ENCODE assay signal across 8 cellular contexts in genomic region chr16:89972244-89973234, GRCh38. TPM values are rescaled to one million over a fixed set of nuclear protein-coding genes. Genes with fewer than 3 reads are reported as not detected.
DNase-seq lines count a peak whose midpoint lies in the region; ATAC-seq and TF ChIP-seq lines count a peak whose summit lies in the region.

No MANE protein-coding gene starts in this region.

- no peak for TF ChIP-seq RAD21 in Ishikawa (IDR thresholded peaks at IDR 0.05; ENCODE audit: low read depth)

- peak overlapping the region; percentile 96 for H3K4me3 Mint-ChIP-seq in natural killer cell treated with Interleukin-12 subunit alpha and Interleukin-12 subunit beta and Interleukin-15 and Interleukin-18, amount 100 ng/mL, for 72 hours

- peak; percentile 78 for ATAC-seq in GM21576 (IDR thresholded peaks at IDR 0.05; ENCODE audit: unreplicated experiment)
- ATAC-seq in natural killer cell treated with Interleukin-12 subunit alpha and Interleukin-12 subunit beta and Interleukin-15 and Interleukin-18, amount 100 ng/mL, for 72 hours, result peak; percentile 98

- DNase-seq in DMS53 treated with DMSO at 0.1 percent for 48 hours (lab: John Stamatoyannopoulos, UW; ENCODE audit: unreplicated experiment) (peak; percentile 73), RKO (ENCODE audit: low spot score) (peak; percentile 93), fibroblast of peridontal ligament (ENCODE audit: extremely low read depth) (peak; percentile 85)
- peak; percentile 77 to 89 for DNase-seq in activated T-helper 1 cell treated with anti-CD3 and anti-CD28 coated beads, Interleukin-2, amount 50 U/mL, for 16 hours (ENCODE audit: low read depth in 1 of 2, low spot score in 1 of 2)
- DNase-seq in natural killer cell treated with Interleukin-12 subunit alpha and Interleukin-12 subunit beta and Interleukin-15 and Interleukin-18, amount 100 ng/mL, for 72 hours (ENCODE audit: low spot score), result peak; percentile 94
- DNase-seq in stimulated activated naive CD4-positive, alpha-beta T cell (lab: John Stamatoyannopoulos, UW), result peak; percentile 76 to 91 (median 85)

- H3K36me3 Mint-ChIP-seq in natural killer cell treated with Interleukin-12 subunit alpha and Interleukin-12 subunit beta and Interleukin-15 and Interleukin-18, amount 100 ng/mL, for 72 hours, result no peaks in the 10 kb centered on the region

- H3K27ac Mint-ChIP-seq in natural killer cell treated with Interleukin-12 subunit alpha and Interleukin-12 subunit beta and Interleukin-15 and Interleukin-18, amount 100 ng/mL, for 72 hours, result peak overlapping the region; percentile 94 to 96

- peaks cover 21 to 28% of the 10 kb centered on the region in 2 donors for H3K4me1 Mint-ChIP-seq in natural killer cell treated with Interleukin-12 subunit alpha and Interleukin-12 subunit beta and Interleukin-15 and Interleukin-18, amount 100 ng/mL, for 72 hours (ENCODE audit: low read depth in 2 of 2)

- no peaks in the 10 kb centered on the region for H3K9me3 Mint-ChIP-seq in natural killer cell treated with Interleukin-12 subunit alpha and Interleukin-12 subunit beta and Interleukin-15 and Interleukin-18, amount 100 ng/mL, for 72 hours

- TF ChIP-seq EP300 in Ishikawa (IDR thresholded peaks at IDR 0.05; ENCODE audit: borderline replicate concordance), result no peak

- no peaks in the 10 kb centered on the region for H3K27me3 Mint-ChIP-seq in natural killer cell treated with Interleukin-12 subunit alpha and Interleukin-12 subunit beta and Interleukin-15 and Interleukin-18, amount 100 ng/mL, for 72 hours

TF ChIP-seq in Ishikawa, 13 proteins besides CTCF, POLR2A, EP300 and RAD21:
- TF ChIP-seq ZBTB7A (IDR thresholded peaks at IDR 0.05; ENCODE audit: low read depth) (no peak), TEAD4 (IDR thresholded peaks at IDR 0.05) (0 out of 2 replicates have a peak, but pooled peaks have one; percentile 3), CREB1 (IDR thresholded peaks at IDR 0.05; ENCODE audit: low read depth) (peak; percentile 90), NFIC (IDR thresholded peaks at IDR 0.05) (no peak), CEBPB (IDR thresholded peaks at IDR 0.05) (no peak), YY1 (IDR thresholded peaks at IDR 0.05; ENCODE audit: low read depth) (peak; percentile 77), EGR1 (IDR thresholded peaks at IDR 0.05) (peak; percentile 35; the same call in 1 of the 2 replicates), TAF1 (IDR thresholded peaks at IDR 0.05; ENCODE audit: low read depth) (no peak; the same call in none of the 2 replicates), MAX (IDR thresholded peaks at IDR 0.05) (peak; percentile 83), FOXM1 (IDR thresholded peaks at IDR 0.05; ENCODE audit: borderline replicate concordance, low read depth) (no peak), REST (IDR thresholded peaks at IDR 0.05; ENCODE audit: low read depth) (no peak), TCF12 (IDR thresholded peaks at IDR 0.05; ENCODE audit: low read depth) (no peak; the same call in 1 of the 2 replicates), USF1 (IDR thresholded peaks at IDR 0.05) (peak; percentile 4; the same call in 1 of the 2 replicates)

RNA-seq across cellular contexts. Expression of gene DEF8, which starts 24.0 kb away (rescaled TPM):
- 10 to 100 TPM; 44.2 to 55.5 TPM for total RNA-seq in natural killer cell treated with Interleukin-12 subunit alpha and Interleukin-12 subunit beta and Interleukin-15 and Interleukin-18, amount 100 ng/mL, for 72 hours

RNA-seq across cellular contexts. Expression of gene DBNDD1, which starts 46.7 kb away (rescaled TPM):
- total RNA-seq in natural killer cell treated with Interleukin-12 subunit alpha and Interleukin-12 subunit beta and Interleukin-15 and Interleukin-18, amount 100 ng/mL, for 72 hours, result not detected

RNA-seq across cellular contexts. Expression of gene TUBB3, which starts 49.4 kb away (rescaled TPM):
- 10 to 100 TPM in 1 of 2 donors, 1 to 10 TPM in 1; 9.6 to 10.9 TPM for total RNA-seq in natural killer cell treated with Interleukin-12 subunit alpha and Interleukin-12 subunit beta and Interleukin-15 and Interleukin-18, amount 100 ng/mL, for 72 hours

RNA-seq across cellular contexts. Expression of gene MC1R, which starts 53.9 kb away (rescaled TPM):
- 10 to 100 TPM in 1 of 2 donors, 1 to 10 TPM in 1; 9.3 to 13.0 TPM for total RNA-seq in natural killer cell treated with Interleukin-12 subunit alpha and Interleukin-12 subunit beta and Interleukin-15 and Interleukin-18, amount 100 ng/mL, for 72 hours

Comparison
In these comparisons a context has a peak if more than half of its experiments do, and no peak if none do; other contexts are left out.
1. Peak in every context shown above with its lines: DNase-seq and ATAC-seq.